Comparison of ENCODE assay signal across 1 cellular context in the genomic region with DNA sequence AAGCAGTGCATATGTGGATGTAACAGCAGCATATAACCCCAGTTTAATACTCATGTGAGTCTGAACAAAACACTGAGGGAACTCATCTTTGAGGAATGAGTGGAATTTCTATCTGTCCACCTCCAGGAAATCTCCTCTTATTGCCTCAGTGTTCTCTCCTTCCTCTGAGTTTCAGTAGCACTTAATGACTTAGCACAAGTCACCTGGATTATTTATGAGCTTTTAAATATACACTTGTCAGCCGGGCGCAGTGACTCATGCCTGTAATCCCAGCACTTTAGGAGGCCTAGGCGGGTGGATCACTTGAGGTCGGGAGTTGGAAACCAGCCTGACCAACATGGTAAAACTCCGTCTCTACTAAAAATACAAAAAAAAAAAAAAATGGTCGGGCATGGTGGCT.
TF ChIP-seq lines count a peak whose summit lies in the region.

No MANE protein-coding gene starts in this region.

TF ChIP-seq in HEK293, 187 proteins besides CTCF, POLR2A, EP300 and RAD21 (continued from another document):
- TF ChIP-seq, protein P1, sequence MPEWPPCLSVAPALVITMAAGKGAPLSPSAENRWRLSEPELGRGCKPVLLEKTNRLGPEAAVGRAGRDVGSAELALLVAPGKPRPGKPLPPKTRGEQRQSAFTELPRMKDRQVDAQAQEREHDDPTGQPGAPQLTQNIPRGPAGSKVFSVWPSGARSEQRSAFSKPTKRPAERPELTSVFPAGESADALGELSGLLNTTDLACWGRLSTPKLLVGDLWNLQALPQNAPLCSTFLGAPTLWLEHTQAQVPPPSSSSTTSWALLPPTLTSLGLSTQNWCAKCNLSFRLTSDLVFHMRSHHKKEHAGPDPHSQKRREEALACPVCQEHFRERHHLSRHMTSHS (tag by site-specific recombination; IDR thresholded peaks at IDR 0.05) = no peak
- TF ChIP-seq WT1 (tag by site-specific recombination; IDR thresholded peaks at IDR 0.05) (peak; percentile 50; the same call in 1 of the 2 replicates), SCRT2 (tag by site-specific recombination; IDR thresholded peaks at IDR 0.05) (peak; percentile 54; the same call in 1 of the 2 replicates)
- TF ChIP-seq, protein P2, sequence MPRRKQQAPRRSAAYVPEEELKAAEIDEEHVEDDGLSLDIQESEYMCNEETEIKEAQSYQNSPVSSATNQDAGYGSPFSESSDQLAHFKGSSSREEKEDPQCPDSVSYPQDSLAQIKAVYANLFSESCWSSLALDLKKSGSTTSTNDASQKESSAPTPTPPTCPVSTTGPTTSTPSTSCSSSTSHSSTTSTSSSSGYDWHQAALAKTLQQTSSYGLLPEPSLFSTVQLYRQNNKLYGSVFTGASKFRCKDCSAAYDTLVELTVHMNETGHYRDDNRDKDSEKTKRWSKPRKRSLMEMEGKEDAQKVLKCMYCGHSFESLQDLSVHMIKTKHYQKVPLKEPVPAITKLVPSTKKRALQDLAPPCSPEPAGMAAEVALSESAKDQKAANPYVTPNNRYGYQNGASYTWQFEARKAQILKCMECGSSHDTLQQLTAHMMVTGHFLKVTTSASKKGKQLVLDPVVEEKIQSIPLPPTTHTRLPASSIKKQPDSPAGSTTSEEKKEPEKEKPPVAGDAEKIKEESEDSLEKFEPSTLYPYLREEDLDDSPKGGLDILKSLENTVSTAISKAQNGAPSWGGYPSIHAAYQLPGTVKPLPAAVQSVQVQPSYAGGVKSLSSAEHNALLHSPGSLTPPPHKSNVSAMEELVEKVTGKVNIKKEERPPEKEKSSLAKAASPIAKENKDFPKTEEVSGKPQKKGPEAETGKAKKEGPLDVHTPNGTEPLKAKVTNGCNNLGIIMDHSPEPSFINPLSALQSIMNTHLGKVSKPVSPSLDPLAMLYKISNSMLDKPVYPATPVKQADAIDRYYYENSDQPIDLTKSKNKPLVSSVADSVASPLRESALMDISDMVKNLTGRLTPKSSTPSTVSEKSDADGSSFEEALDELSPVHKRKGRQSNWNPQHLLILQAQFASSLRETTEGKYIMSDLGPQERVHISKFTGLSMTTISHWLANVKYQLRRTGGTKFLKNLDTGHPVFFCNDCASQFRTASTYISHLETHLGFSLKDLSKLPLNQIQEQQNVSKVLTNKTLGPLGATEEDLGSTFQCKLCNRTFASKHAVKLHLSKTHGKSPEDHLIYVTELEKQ (tag by site-specific recombination; IDR thresholded peaks at IDR 0.05; ENCODE audit: borderline replicate concordance) = peak; percentile 95
